26 cellular contexts compared by ENCODE assay signal in the genomic region with DNA sequence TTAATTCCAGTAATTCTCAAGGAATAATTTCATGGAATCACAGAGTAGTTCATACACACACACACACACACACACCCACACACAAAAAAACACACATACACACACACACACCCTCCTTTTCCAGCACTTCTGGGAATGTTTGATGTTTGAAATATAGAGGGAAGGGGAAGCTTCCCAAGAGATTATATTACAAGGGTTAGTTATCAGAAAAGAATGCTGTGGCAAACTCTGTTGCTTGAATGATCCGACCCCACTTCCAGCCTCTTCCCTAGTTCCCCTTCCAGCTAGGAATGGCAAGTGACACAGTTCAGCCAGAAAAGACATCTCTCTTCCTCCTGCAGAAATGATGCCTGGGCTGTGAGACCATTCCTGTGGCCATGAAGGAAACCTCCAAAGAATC. TPM values are rescaled to one million over a fixed set of nuclear protein-coding genes. Genes with fewer than 3 reads are reported as not detected.
DNase-seq lines count a peak whose midpoint lies in the region; ATAC-seq, FAIRE-seq and TF ChIP-seq lines count a peak whose summit lies in the region.
"Had no signal": no experiment of that assay in that cellular context is flagged by ENCODE, and none has a peak within 500 bp of the region (broad histone marks: within the 10 kb centered on the region; RNA-seq: fewer than 3 reads in every experiment).

No MANE protein-coding gene starts in this region.

- H2AFZ ChIP-seq in mesenchymal stem cell (ENCODE audit: low read depth, low read length): no peak overlapping the region

- no peak for FAIRE-seq in kidney (lab: Jason Lieb, UNC)

- peak overlapping the region; percentile 75 for H3K27ac Mint-ChIP-seq in chondrocyte (ENCODE audit: unreplicated experiment)
- H3K27ac Mint-ChIP-seq: activated CD4-positive, alpha-beta T cell treated with anti-CD3 and anti-CD28 coated beads for 36 hours; T-cell had no signal

- H3K23ac ChIP-seq in mesenchymal stem cell (ENCODE audit: low read length in 2 of 2): no peak overlapping the region

- no peak overlapping the region for H2BK5ac ChIP-seq in mesenchymal stem cell (ENCODE audit: low read depth, low read length, poor library complexity, severe bottlenecking)

- no peak for TF ChIP-seq CTCF in chondrocyte (IDR thresholded peaks at IDR 0.05)
- no peak for TF ChIP-seq CTCF in kidney (IDR thresholded peaks at IDR 0.05; ENCODE audit: borderline replicate concordance, extremely low read depth, insufficient read depth)

- H3K14ac ChIP-seq in mesenchymal stem cell (ENCODE audit: low read length in 2 of 2): no peak overlapping the region

- intact Hi-C loops in kidney (cut with DNase I): no loop called here

- ATAC-seq in stimulated activated naive CD8-positive, alpha-beta T cell treated with anti-CD3 and anti-CD28 coated beads, Interleukin-15, Interleukin-2, amounts not matched to agents 100 U/mL and 50 U/mL, for 24 hours: no peak
- no peak for ATAC-seq in HG03439 (IDR thresholded peaks at IDR 0.05; ENCODE audit: unreplicated experiment)
- ATAC-seq: activated CD4-positive, alpha-beta T cell treated with anti-CD3 and anti-CD28 coated beads for 36 hours; activated T-cell treated with anti-CD3 and anti-CD28 coated beads, Interleukin-2, amount 50 U/mL, for 4 hours; heart left ventricle; T-cell had no signal

- H3K27me3 ChIP-seq in mesenchymal stem cell (ENCODE audit: control insufficient read depth in 1 of 2, insufficient read depth in 1 of 2, low read length in 2 of 2): no peaks in the 10 kb centered on the region
- H3K27me3 ChIP-seq: BLaER1 treated with 17β-estradiol and CSF1 and Interleukin-3, amounts not matched to agents 10 nM and 100 nM; cardiac muscle cell; heart left ventricle had no signal

- 0% methylated on average over 1 of the region's 1 CpG for WGBS in mesenchymal stem cell

- H3K36me3 Mint-ChIP-seq in chondrocyte (ENCODE audit: low read depth): no peaks in the 10 kb centered on the region
- H3K36me3 Mint-ChIP-seq: naive B cell, T-cell had no signal

- DNase-seq in EH (ENCODE audit: low read depth): peak; percentile 52
- peak; percentile 61 for DNase-seq in M059J (ENCODE audit: low read depth)
- no peak for DNase-seq in chondrocyte (ENCODE audit: low spot score)
- peak; percentile 34 for DNase-seq in mesenchymal stem cell
- DNase-seq in kidney: no peak
- DNase-seq in stimulated activated naive CD8-positive, alpha-beta T cell treated with anti-CD3 and anti-CD28 coated beads, Interleukin-15, Interleukin-2, amounts not matched to agents 100 U/mL and 50 U/mL, for 24 hours: no peak
- no peak for DNase-seq in NCI-H1417 (lab: John Stamatoyannopoulos, UW)
- DNase-seq: activated CD4-positive, alpha-beta T cell treated with anti-CD3 and anti-CD28 coated beads for 36 hours; activated naive CD4-positive, alpha-beta T cell; activated T-cell treated with anti-CD3 and anti-CD28 coated beads, Interleukin-2, amount 50 U/mL, for 4 hours; amniotic stem cell; COR-L47; dermis blood vessel endothelial cell; DMS79; H7; heart left ventricle; naive B cell; NCI-H2029; NCI-H446; NCI-H82; nucleus accumbens; SHP77; T-cell had no signal

- no peak overlapping the region for H3K9ac ChIP-seq in mesenchymal stem cell (ENCODE audit: low read length)
- H3K9ac ChIP-seq in kidney (ENCODE audit: low read length in 2 of 2): no peak overlapping the region
- H3K9ac ChIP-seq: BLaER1 treated with 17β-estradiol and CSF1 and Interleukin-3, amounts not matched to agents 10 nM and 100 nM had no signal

- H3K9me3 Mint-ChIP-seq in chondrocyte (ENCODE audit: low read depth): no peaks in the 10 kb centered on the region
- H3K9me3 Mint-ChIP-seq: activated T-cell treated with anti-CD3 and anti-CD28 coated beads, Interleukin-2, amount 50 U/mL, for 4 hours; naive B cell; T-cell had no signal

- H3K79me1 ChIP-seq in mesenchymal stem cell (replicated peaks; ENCODE audit: low read length, poor library complexity, severe bottlenecking): no peaks in the 10 kb centered on the region

- no peaks in the 10 kb centered on the region for H3K27me3 Mint-ChIP-seq in chondrocyte (ENCODE audit: low read depth)

- H3K4ac ChIP-seq in mesenchymal stem cell (ENCODE audit: low read depth in 1 of 2, low read length in 2 of 2): no peak overlapping the region

- H3K9me3 ChIP-seq in mesenchymal stem cell (ENCODE audit: control insufficient read depth, low read length) (no peaks in the 10 kb centered on the region), kidney (ENCODE audit: control insufficient read depth in 1 of 2, low read length in 2 of 2) (no peaks in the 10 kb centered on the region)
- H3K9me3 ChIP-seq: BLaER1 treated with 17β-estradiol and CSF1 and Interleukin-3, amounts not matched to agents 10 nM and 100 nM; heart left ventricle had no signal

- no peaks in the 10 kb centered on the region for H3K36me3 ChIP-seq in mesenchymal stem cell (ENCODE audit: control insufficient read depth in 1 of 2, insufficient read depth in 2 of 2, low read depth in 1 of 2, low read length in 2 of 2)
- H3K36me3 ChIP-seq in kidney (ENCODE audit: control insufficient read depth in 1 of 2, insufficient read depth in 2 of 2, low read length in 2 of 2): no peaks in the 10 kb centered on the region
- H3K36me3 ChIP-seq: BLaER1 treated with 17β-estradiol and CSF1 and Interleukin-3, amounts not matched to agents 10 nM and 100 nM; cardiac muscle cell; heart left ventricle had no signal

- no peak overlapping the region for H4K8ac ChIP-seq in mesenchymal stem cell (ENCODE audit: low read length)

- H3K4me3 ChIP-seq in mesenchymal stem cell (ENCODE audit: insufficient read depth in 1 of 2, low read depth in 1 of 2, low read length in 2 of 2) (no peak overlapping the region), kidney (ENCODE audit: low read length in 2 of 2) (no peak overlapping the region)
- H3K4me3 ChIP-seq: BLaER1 treated with 17β-estradiol and CSF1 and Interleukin-3, amounts not matched to agents 10 nM and 100 nM; cardiac muscle cell; heart left ventricle had no signal

- H2AK5ac ChIP-seq in mesenchymal stem cell (ENCODE audit: low read length, severe bottlenecking): no peak overlapping the region

- no peak overlapping the region for H3K4me3 Mint-ChIP-seq in chondrocyte (ENCODE audit: unreplicated experiment)
- H3K4me3 Mint-ChIP-seq: activated CD4-positive, alpha-beta T cell treated with anti-CD3 and anti-CD28 coated beads for 36 hours; activated T-cell treated with anti-CD3 and anti-CD28 coated beads, Interleukin-2, amount 50 U/mL, for 4 hours; naive B cell; T-cell had no signal

- no peak overlapping the region for H2BK120ac ChIP-seq in mesenchymal stem cell (ENCODE audit: low read depth, low read length)

- H3K18ac ChIP-seq in mesenchymal stem cell (ENCODE audit: low read depth in 1 of 2, low read length in 2 of 2): no peak overlapping the region

- H3K4me2 ChIP-seq in mesenchymal stem cell (ENCODE audit: low read length, poor library complexity, severe bottlenecking): no peak overlapping the region
- H3K4me2 ChIP-seq: BLaER1 treated with 17β-estradiol and CSF1 and Interleukin-3, amounts not matched to agents 10 nM and 100 nM had no signal

- H3K4me1 Mint-ChIP-seq in chondrocyte (ENCODE audit: low read depth): peaks cover 16% of the 10 kb centered on the region
- H3K4me1 Mint-ChIP-seq: activated CD4-positive, alpha-beta T cell treated with anti-CD3 and anti-CD28 coated beads for 36 hours; naive B cell; T-cell had no signal

- no peak overlapping the region for H4K91ac ChIP-seq in mesenchymal stem cell (ENCODE audit: low read length)

- no peak overlapping the region for H2BK15ac ChIP-seq in mesenchymal stem cell (ENCODE audit: low read depth, poor library complexity, severe bottlenecking)

- no peak overlapping the region for H2BK12ac ChIP-seq in mesenchymal stem cell (ENCODE audit: low read length in 2 of 2)

- H3K4me1 ChIP-seq in mesenchymal stem cell (ENCODE audit: control insufficient read depth, insufficient read depth, low read depth, low read length) (peaks cover 5% of the 10 kb centered on the region), kidney (ENCODE audit: control insufficient read depth in 1 of 2, insufficient read depth in 1 of 2, low read depth in 1 of 2, low read length in 2 of 2) (peaks cover 2 to 4% of the 10 kb centered on the region in 2 donors)
- H3K4me1 ChIP-seq: BLaER1 treated with 17β-estradiol and CSF1 and Interleukin-3, amounts not matched to agents 10 nM and 100 nM; heart left ventricle had no signal

- H3K27ac ChIP-seq in mesenchymal stem cell (ENCODE audit: low read length, poor library complexity, severe bottlenecking): no peak overlapping the region
- no peak overlapping the region for H3K27ac ChIP-seq in kidney (ENCODE audit: low read depth in 2 of 2, low read length in 2 of 2)
- H3K27ac ChIP-seq: BLaER1 treated with 17β-estradiol and CSF1 and Interleukin-3, amounts not matched to agents 10 nM and 100 nM; cardiac muscle cell; heart left ventricle had no signal

RNA-seq across cellular contexts. Expression of gene KCTD12, which starts 49.9 kb away (rescaled TPM):
- total RNA-seq in M059J (2014; rRNA removed; shearing (Covaris generic)): 2.9 and 3.9 TPM in 2 replicates
- total RNA-seq in chondrocyte (33.8 to 49.6 TPM (median 34.1 TPM) in 3 replicates), kidney (132 TPM)
- 51.9 TPM for polyA plus RNA-seq in mesenchymal stem cell (2013, experiment 1 of 2)
- polyA plus RNA-seq in mesenchymal stem cell (2013, experiment 2 of 2): 53.8 TPM
- polyA plus RNA-seq in kidney (ENCODE audit: insufficient read depth, low read depth, low replicate concordance): 18.0 TPM

Comparison
In these comparisons a context has a peak if more than half of its experiments do, and no peak if none do; other contexts are left out.
1. DNase-seq: peak in EH (single experiment), M059J (single experiment) and mesenchymal stem cell (single experiment); none in chondrocyte (single experiment), kidney (single experiment), stimulated activated naive CD8-positive, alpha-beta T cell treated with anti-CD3 and anti-CD28 coated beads, Interleukin-15, Interleukin-2, amounts not matched to agents 100 U/mL and 50 U/mL, for 24 hours (single experiment) and NCI-H1417 (0 of 3).